16 cellular contexts compared by ENCODE assay signal in genomic region chr22:33697640-33698039, GRCh38.
"Had no signal": no experiment of that assay in that cellular context is flagged by ENCODE, and none has a peak within 500 bp of the region (broad histone marks: within the 10 kb centered on the region; RNA-seq: fewer than 3 reads in every experiment).

No MANE protein-coding gene starts in this region.

- DNase-seq: activated CD4-positive, alpha-beta T cell treated with anti-CD3 and anti-CD28 coated beads, Interleukin-2, amount 50 U/mL, for 1 hour; activated CD4-positive, CD25-positive, alpha-beta regulatory T cell; activated naive CD4-positive, alpha-beta T cell treated with anti-CD3 and anti-CD28 coated beads for 36 hours; activated T-cell treated with anti-CD3 and anti-CD28 coated beads for 4 hours; body of pancreas; effector memory CD8-positive, alpha-beta T cell; glutamatergic neuron; nephron progenitor cell; T-helper 17 cell had no signal

- H3K27ac ChIP-seq: body of pancreas, epithelial cell of prostate, skin epidermis, tibial nerve had no signal

- H3K4me3 ChIP-seq: body of pancreas, skin epidermis, tibial nerve had no signal

- H3K4me1 ChIP-seq: body of pancreas, tibial nerve had no signal

- ATAC-seq: activated T-helper 17 cell treated with anti-CD3 and anti-CD28 coated beads, Interleukin-2, amount 50 U/mL, for 72 hours; body of pancreas; effector memory CD8-positive, alpha-beta T cell; left lobe of liver; SK-N-SH treated with all-trans-retinoic acid at 6 μM for 48 hours; stimulated activated memory B cell treated with anti-CD40 and anti-IgM and Interleukin-4, amounts not matched to agents 10 μg/mL and 1 μg/mL and 100 μg/mL, for 72 hours; T-helper 17 cell had no signal

- H3K9me3 ChIP-seq: body of pancreas, tibial nerve had no signal

- H3K27me3 ChIP-seq: body of pancreas, tibial nerve had no signal
